ENCODE assay signal across 10 cellular contexts in genomic region chr14:32703246-32703645, GRCh38.
DNase-seq lines count a peak whose midpoint lies in the region; ATAC-seq and TF ChIP-seq lines count a peak whose summit lies in the region.
"Had no signal": no experiment of that assay in that cellular context is flagged by ENCODE, and none has a peak within 500 bp of the region (broad histone marks: within the 10 kb centered on the region; RNA-seq: fewer than 3 reads in every experiment).

No MANE protein-coding gene starts in this region.

- WGBS in aorta, 2 donors = 3 to 5% methylated on average over 4 of the region's 4 CpGs

- H3K9me3 ChIP-seq in aorta (ENCODE audit: control insufficient read depth, low read length) = no peaks in the 10 kb centered on the region

- no peak overlapping the region for H3K4me3 Mint-ChIP-seq in osteocyte (ENCODE audit: unreplicated experiment)
- H3K4me3 Mint-ChIP-seq: nephron progenitor cell had no signal

- H3K4me1 Mint-ChIP-seq in osteocyte (ENCODE audit: unreplicated experiment) = peaks cover 14% of the 10 kb centered on the region

- no peaks in the 10 kb centered on the region for H3K27me3 ChIP-seq in aorta (ENCODE audit: control insufficient read depth in 1 of 2, insufficient read depth in 2 of 2, low read length in 1 of 2)

- DNase-seq in Right ventricle myocardium inferior (ENCODE audit: missing footprints) (no peak), cardiac septum (ENCODE audit: low spot score) (no peak), left ventricle myocardium superior (no peak), osteocyte (ENCODE audit: extremely low spot score, unreplicated experiment) (no peak), aorta (no peak), NCI-H128 (lab: John Stamatoyannopoulos, UW; ENCODE audit: unreplicated experiment) (no peak), posterior cingulate gyrus (no peak)
- DNase-seq: NCI-H146 had no signal

- peak overlapping the region; percentile 57 to 81 for H3K27ac ChIP-seq in aorta (ENCODE audit: low read depth in 1 of 2, low read length in 2 of 2)

- peaks cover 3 to 12% of the 10 kb centered on the region in 2 donors for H3K4me1 ChIP-seq in aorta (ENCODE audit: control insufficient read depth in 1 of 2, insufficient read depth in 2 of 2, low read length in 2 of 2)

- H3K27me3 Mint-ChIP-seq in osteocyte (ENCODE audit: unreplicated experiment) = no peaks in the 10 kb centered on the region

- H3K9me3 Mint-ChIP-seq in osteocyte (ENCODE audit: unreplicated experiment) = no peaks in the 10 kb centered on the region
- H3K9me3 Mint-ChIP-seq: nephron progenitor cell had no signal

- peaks cover 0 to 3% of the 10 kb centered on the region in 2 donors for H3K36me3 ChIP-seq in aorta (ENCODE audit: control insufficient read depth in 1 of 2, insufficient read depth in 2 of 2, low read length in 1 of 2)

- no peak for TF ChIP-seq CTCF in osteocyte (IDR thresholded peaks at IDR 0.05)

- H3K36me3 Mint-ChIP-seq in osteocyte (ENCODE audit: unreplicated experiment) = no peaks in the 10 kb centered on the region

- H3K27ac Mint-ChIP-seq in osteocyte (ENCODE audit: unreplicated experiment) = peak overlapping the region; percentile 15

- intact Hi-C loops in Right ventricle myocardium inferior (cut with DNase I) (loop anchor here (5.0 to 10.0 kb wide), 3 partner anchors 76 to 1092 kb away; partner anchors contain the start of gene NPAS3), cardiac septum (cut with DNase I) (loop anchor here (10.0 kb wide), 1 partner anchor 232 kb away; the partner anchor contains the start of gene NPAS3), left ventricle myocardium superior (cut with micrococcal nuclease) (no loop called here), aorta (cut with DNase I) (loop anchor here in 1 of 2 donors (5.0 kb wide), 1 partner anchor 96 kb away; no protein-coding TSS in a partner anchor), posterior cingulate gyrus (cut with DNase I) (no loop called here)

- H3K4me3 ChIP-seq in aorta (ENCODE audit: low read length in 2 of 2) = no peak overlapping the region

- ATAC-seq in Right ventricle myocardium inferior = peak; percentile 80
- peak; percentile 73 for ATAC-seq in left ventricle myocardium superior
- peak; percentile 90 for ATAC-seq in aorta (ENCODE audit: low FRiP score)
- no peak for ATAC-seq in GM18867 (IDR thresholded peaks at IDR 0.05; ENCODE audit: unreplicated experiment)

Comparison
In these comparisons a context has a peak if more than half of its experiments do, and no peak if none do; other contexts are left out.
1. intact Hi-C loops: an anchor here in Right ventricle myocardium inferior (5.0 to 10.0 kb wide) and cardiac septum (10.0 kb wide); none called in left ventricle myocardium superior and posterior cingulate gyrus.